1 cellular context compared by ENCODE assay signal in genomic region chr1:79005945-79006344, GRCh38.
TF ChIP-seq lines count a peak whose summit lies in the region.

No MANE protein-coding gene starts in this region.

TF ChIP-seq in SK-N-SH treated with all-trans-retinoic acid at 6 μM for 48 hours, 23 proteins besides CTCF, POLR2A, EP300 and RAD21 (continued from another document):
- no peak for TF ChIP-seq TSHZ2 (CRISPR knock-in tag; IDR thresholded peaks at IDR 0.05)
